Comparison of ENCODE assay signal across 8 cellular contexts in the genomic region with DNA sequence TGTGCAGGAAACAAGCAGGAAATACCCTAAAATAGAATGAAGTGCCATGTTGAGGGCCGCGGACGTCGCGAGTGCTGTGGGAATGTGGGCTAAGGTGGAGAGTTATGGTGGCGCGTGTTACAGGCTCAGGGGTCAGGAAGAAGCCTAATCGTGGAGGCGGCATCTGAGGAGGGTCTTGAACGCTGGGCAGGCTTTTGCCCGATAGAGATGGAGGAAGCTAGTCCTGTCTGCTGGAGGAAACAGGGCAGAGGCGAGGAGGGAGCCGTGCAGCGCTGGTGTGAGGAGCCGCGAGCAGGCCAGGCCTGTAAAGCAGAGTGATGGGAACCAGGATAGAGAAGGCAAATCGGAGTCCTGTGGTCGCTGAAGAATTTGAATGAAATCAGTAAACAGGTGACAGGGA.
DNase-seq lines count a peak whose midpoint lies in the region; ATAC-seq and TF ChIP-seq lines count a peak whose summit lies in the region.
"Not testable (repeated sequence)": the region's sequence is repeated elsewhere in the genome, so short reads cannot be mapped to it uniquely, and the experiment has no call there.

No MANE protein-coding gene starts in this region.

- H3K79me2 ChIP-seq in PC-9 (ENCODE audit: low read depth): not testable (repeated sequence)

- 53 to 59% (median 55%) methylated on average over 18 of the region's 18 CpGs for WGBS in adrenal gland, 4 donors
- WGBS in heart left ventricle, 4 donors: 52 to 61% (median 57%) methylated on average over 18 of the region's 18 CpGs

- intact Hi-C loops in PC-9 (cut with micrococcal nuclease; ENCODE audit: unreplicated experiment); adrenal gland (cut with DNase I); mucosa of descending colon (cut with DNase I, micrococcal nuclease): not testable (repeated sequence)
- intact Hi-C loops in heart left ventricle (cut with DNase I): loop anchor here in 1 of 10 donors (5.0 kb wide), 1 partner anchor 415 kb away; no protein-coding TSS in a partner anchor

- BruUV-seq in PC-9 (replicated peaks; lab: Mats Ljungman, UMichigan): TSS peak; percentile 90

- H4K20me1 ChIP-seq in PC-9 (ENCODE audit: insufficient read depth): not testable (repeated sequence)

- not testable (repeated sequence) for H3K27me3 ChIP-seq in MG63; PC-9 (ENCODE audit: insufficient read depth, low read depth); adrenal gland; heart left ventricle

- not testable (repeated sequence) for TF ChIP-seq POLR2A in adrenal gland (IDR thresholded peaks at IDR 0.05); heart left ventricle (IDR thresholded peaks at IDR 0.05)

- H3K9me2 ChIP-seq in PC-9 (ENCODE audit: insufficient read depth): not testable (repeated sequence)

- H2AFZ ChIP-seq in PC-9: peak overlapping the region; percentile 69; the same call in 1 of the 2 replicates

- H3K4me2 ChIP-seq in PC-9: peak overlapping the region; percentile 53

- H3F3A ChIP-seq in PC-9 (ENCODE audit: insufficient read depth, low read depth): not testable (repeated sequence)

- not testable (repeated sequence) for TF ChIP-seq CTCF in AG04449 (IDR thresholded peaks at IDR 0.05; ENCODE audit: insufficient read depth, low read length, missing control alignments); PC-9 (conservative IDR thresholded peaks at IDR 0.05); adrenal gland (IDR thresholded peaks at IDR 0.05); heart left ventricle (IDR thresholded peaks at IDR 0.05); mucosa of descending colon (IDR thresholded peaks at IDR 0.05)

- not testable (repeated sequence) for H3K4me1 ChIP-seq in PC-9 (replicated peaks; ENCODE audit: insufficient read depth); adrenal gland (replicated peaks in 1 of 2); heart left ventricle; mucosa of descending colon (ENCODE audit: low read depth)

- H3K4me3 ChIP-seq in AG04449 (ENCODE audit: low read depth, low read length) (peak overlapping the region; percentile 49; the same call in 1 of the 2 replicates), PC-9 (peak overlapping the region; percentile 54; the same call in 1 of the 2 replicates), heart left ventricle (peak overlapping the region in 5 of 12 donors; percentile 17 to 57 (median 43))
- H3K4me3 ChIP-seq in MG63, adrenal gland, mucosa of descending colon: not testable (repeated sequence)

- not testable (repeated sequence) for H3K27ac ChIP-seq in PC-9, adrenal gland
- H3K27ac ChIP-seq in heart left ventricle: peak overlapping the region in 2 of 12 donors; percentile 30 to 34

- POLR2A ChIA-PET in AG04449 (lab: Yijun Ruan, JAX); PC-9 (lab: Charles Lee; ENCODE audit: unreplicated experiment): not testable (repeated sequence)

- ATAC-seq in heart left ventricle, mucosa of descending colon: not testable (repeated sequence)

- not testable (repeated sequence) for H3K9me3 ChIP-seq in MG63; PC-9 (ENCODE audit: insufficient read depth, low read depth); adrenal gland (replicated peaks in 1 of 3); heart left ventricle
- peaks cover 35% of the 10 kb centered on the region for H3K9me3 ChIP-seq in mucosa of descending colon

- CTCF ChIA-PET in AG04449 (lab: Yijun Ruan, JAX); PC-9 (lab: Charles Lee): not testable (repeated sequence)

- not testable (repeated sequence) for DNase-seq in AG04449 (ENCODE audit: low read depth, low spot score); PC-9
- DNase-seq in MG63: peak; percentile 4
- peak; percentile 6 for DNase-seq in activated CD4-positive, alpha-beta T cell treated with anti-CD3 and anti-CD28 coated beads for 48 hours
- DNase-seq in adrenal gland: peak in 6 of 7 donors; percentile 2 to 59 (median 20)
- peak in 3 of 5 donors; percentile 28 to 70 (median 30) for DNase-seq in heart left ventricle
- DNase-seq in mucosa of descending colon: peak in 2 of 3 donors; percentile 32 to 56
- peak; percentile 4 for DNase-seq in stimulated activated CD4-positive, alpha-beta T cell treated with anti-CD3 and anti-CD28 coated beads, Interleukin-15, amount 100 ng/mL, for 24 hours

- H3K36me3 ChIP-seq in MG63; PC-9 (ENCODE audit: low read depth); adrenal gland (replicated peaks in 1 of 2); heart left ventricle; mucosa of descending colon (ENCODE audit: low read depth): not testable (repeated sequence)
